Comparison of ENCODE assay signal across 1 cellular context in genomic region chr11:76243157-76243556, GRCh38.
TF ChIP-seq lines count a peak whose summit lies in the region.

No MANE protein-coding gene starts in this region.

TF ChIP-seq in H1, 55 proteins besides CTCF, POLR2A, EP300 and RAD21 (continued from another document):
- TF ChIP-seq CBX8 (IDR thresholded peaks at IDR 0.05; ENCODE audit: borderline replicate concordance, low read depth, low read length) = no peak
- TF ChIP-seq RFX5 (IDR thresholded peaks at IDR 0.05; ENCODE audit: borderline replicate concordance, low read depth, low read length) = no peak
- no peak for TF ChIP-seq BCL11A (IDR thresholded peaks at IDR 0.05; ENCODE audit: low read depth in 2 of 2, low read length in 2 of 2)
- TF ChIP-seq MAFK (IDR thresholded peaks at IDR 0.05; ENCODE audit: low read depth, low read length) = no peak
- TF ChIP-seq, protein P1, sequence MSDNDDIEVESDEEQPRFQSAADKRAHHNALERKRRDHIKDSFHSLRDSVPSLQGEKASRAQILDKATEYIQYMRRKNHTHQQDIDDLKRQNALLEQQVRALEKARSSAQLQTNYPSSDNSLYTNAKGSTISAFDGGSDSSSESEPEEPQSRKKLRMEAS (IDR thresholded peaks at IDR 0.05) = 0 out of 2 replicates have a peak, but pooled peaks have one; percentile 65
- TF ChIP-seq FOSL1 (IDR thresholded peaks at IDR 0.05; ENCODE audit: insufficient read depth, low read depth, low read length) = no peak
- peak; percentile 91 for TF ChIP-seq EGR1 (IDR thresholded peaks at IDR 0.05; ENCODE audit: borderline replicate concordance, low read depth, low read length)
- peak; percentile 68 for TF ChIP-seq ASH2L (IDR thresholded peaks at IDR 0.05; ENCODE audit: low read length)
- no peak for TF ChIP-seq TEAD4 (IDR thresholded peaks at IDR 0.05; ENCODE audit: low read depth, low read length)
- TF ChIP-seq BRCA1 (IDR thresholded peaks at IDR 0.05; ENCODE audit: low read depth, low read length) = no peak
- no peak for TF ChIP-seq POLR2AphosphoS5 (IDR thresholded peaks at IDR 0.05; ENCODE audit: low read depth, low read length)
- TF ChIP-seq E2F6 (IDR thresholded peaks at IDR 0.05) = no peak
- TF ChIP-seq POU5F1 (IDR thresholded peaks at IDR 0.05; ENCODE audit: low read depth, low read length) = no peak
- peak in 1 of 2 experiments; percentile 64; a peak in 1 of 4 replicates for TF ChIP-seq SIN3A (conservative IDR thresholded peaks at IDR 0.05 in 1 of 2, IDR thresholded peaks at IDR 0.05 in 1 of 2; ENCODE audit: low read depth in 1 of 2, low read length in 2 of 2)
- TF ChIP-seq, protein P2, sequence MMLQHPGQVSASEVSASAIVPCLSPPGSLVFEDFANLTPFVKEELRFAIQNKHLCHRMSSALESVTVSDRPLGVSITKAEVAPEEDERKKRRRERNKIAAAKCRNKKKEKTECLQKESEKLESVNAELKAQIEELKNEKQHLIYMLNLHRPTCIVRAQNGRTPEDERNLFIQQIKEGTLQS (IDR thresholded peaks at IDR 0.05; ENCODE audit: insufficient read depth, low read depth, low read length) = no peak
- TF ChIP-seq, protein P3, sequence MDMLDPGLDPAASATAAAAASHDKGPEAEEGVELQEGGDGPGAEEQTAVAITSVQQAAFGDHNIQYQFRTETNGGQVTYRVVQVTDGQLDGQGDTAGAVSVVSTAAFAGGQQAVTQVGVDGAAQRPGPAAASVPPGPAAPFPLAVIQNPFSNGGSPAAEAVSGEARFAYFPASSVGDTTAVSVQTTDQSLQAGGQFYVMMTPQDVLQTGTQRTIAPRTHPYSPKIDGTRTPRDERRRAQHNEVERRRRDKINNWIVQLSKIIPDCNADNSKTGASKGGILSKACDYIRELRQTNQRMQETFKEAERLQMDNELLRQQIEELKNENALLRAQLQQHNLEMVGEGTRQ (IDR thresholded peaks at IDR 0.05; ENCODE audit: low read length) = 0 out of 2 replicates have a peak, but pooled peaks have one; percentile 11
- TF ChIP-seq PHF8 (conservative IDR thresholded peaks at IDR 0.05; ENCODE audit: low read depth, low read length) = no peak
- TF ChIP-seq, protein P4, sequence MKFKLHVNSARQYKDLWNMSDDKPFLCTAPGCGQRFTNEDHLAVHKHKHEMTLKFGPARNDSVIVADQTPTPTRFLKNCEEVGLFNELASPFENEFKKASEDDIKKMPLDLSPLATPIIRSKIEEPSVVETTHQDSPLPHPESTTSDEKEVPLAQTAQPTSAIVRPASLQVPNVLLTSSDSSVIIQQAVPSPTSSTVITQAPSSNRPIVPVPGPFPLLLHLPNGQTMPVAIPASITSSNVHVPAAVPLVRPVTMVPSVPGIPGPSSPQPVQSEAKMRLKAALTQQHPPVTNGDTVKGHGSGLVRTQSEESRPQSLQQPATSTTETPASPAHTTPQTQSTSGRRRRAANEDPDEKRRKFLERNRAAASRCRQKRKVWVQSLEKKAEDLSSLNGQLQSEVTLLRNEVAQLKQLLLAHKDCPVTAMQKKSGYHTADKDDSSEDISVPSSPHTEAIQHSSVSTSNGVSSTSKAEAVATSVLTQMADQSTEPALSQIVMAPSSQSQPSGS (IDR thresholded peaks at IDR 0.05; ENCODE audit: low read length) = no peak
- TF ChIP-seq RBBP5 (IDR thresholded peaks at IDR 0.05; ENCODE audit: borderline replicate concordance, low read depth, low read length) = no peak
- peak; percentile 54; the same call in 1 of the 2 replicates for TF ChIP-seq SP1 (IDR thresholded peaks at IDR 0.05; ENCODE audit: low read depth, low read length)
- TF ChIP-seq YY1 (IDR thresholded peaks at IDR 0.05; ENCODE audit: low read depth, low read length) = peak; percentile 49
- no peak for TF ChIP-seq KDM1A (IDR thresholded peaks at IDR 0.05; ENCODE audit: borderline replicate concordance, low read length)
- TF ChIP-seq KDM4A (IDR thresholded peaks at IDR 0.05; ENCODE audit: low read depth, low read length, severe bottlenecking) = no peak
- TF ChIP-seq RXRA (IDR thresholded peaks at IDR 0.05; ENCODE audit: insufficient read depth, low read depth, low read length) = 0 out of 2 replicates have a peak, but pooled peaks have one; percentile 57
- no peak for TF ChIP-seq NRF1 (IDR thresholded peaks at IDR 0.05; ENCODE audit: low read depth, low read length)
- TF ChIP-seq TBP (IDR thresholded peaks at IDR 0.05; ENCODE audit: low read depth, low read length) = no peak
